Comparison of ENCODE assay signal across 1 cellular context in the genomic region with DNA sequence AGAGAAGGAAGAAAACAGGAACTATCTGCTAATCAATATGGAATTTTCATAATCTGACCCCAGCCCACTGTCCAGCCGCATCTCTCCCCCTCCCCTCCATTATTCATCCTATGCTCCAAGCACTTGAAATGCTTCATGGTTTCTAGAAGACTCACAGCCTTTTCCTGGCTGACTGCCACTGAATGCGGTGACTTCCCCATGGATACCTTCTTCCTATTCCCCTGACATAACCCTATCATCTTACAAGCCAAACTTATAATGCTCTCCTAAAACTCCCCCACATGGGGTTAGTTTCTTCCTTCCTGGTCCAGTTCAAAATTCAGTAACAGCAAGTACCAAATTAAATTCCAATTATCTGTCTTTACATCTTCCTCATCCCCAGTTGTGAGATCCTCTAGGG.
TF ChIP-seq lines count a peak whose summit lies in the region.

No MANE protein-coding gene starts in this region.

TF ChIP-seq in IMR-90, 13 proteins besides CTCF, POLR2A, EP300 and RAD21:
- TF ChIP-seq MAZ (IDR thresholded peaks at IDR 0.05; ENCODE audit: borderline replicate concordance, low read depth, low read length) = no peak
- no peak for TF ChIP-seq BHLHE40 (IDR thresholded peaks at IDR 0.05; ENCODE audit: low read depth, low read length)
- TF ChIP-seq NFE2L2 (IDR thresholded peaks at IDR 0.05; ENCODE audit: low read depth, low read length) = no peak
- no peak for TF ChIP-seq SMC3 (IDR thresholded peaks at IDR 0.05; ENCODE audit: low read depth, low read length)
- TF ChIP-seq MAFK (IDR thresholded peaks at IDR 0.05; ENCODE audit: low read depth, low read length) = no peak
- TF ChIP-seq MXI1 (IDR thresholded peaks at IDR 0.05; ENCODE audit: borderline replicate concordance, low read depth, low read length) = no peak
- no peak for TF ChIP-seq FOS (IDR thresholded peaks at IDR 0.05; ENCODE audit: low read depth, low read length)
- TF ChIP-seq, protein P1, sequence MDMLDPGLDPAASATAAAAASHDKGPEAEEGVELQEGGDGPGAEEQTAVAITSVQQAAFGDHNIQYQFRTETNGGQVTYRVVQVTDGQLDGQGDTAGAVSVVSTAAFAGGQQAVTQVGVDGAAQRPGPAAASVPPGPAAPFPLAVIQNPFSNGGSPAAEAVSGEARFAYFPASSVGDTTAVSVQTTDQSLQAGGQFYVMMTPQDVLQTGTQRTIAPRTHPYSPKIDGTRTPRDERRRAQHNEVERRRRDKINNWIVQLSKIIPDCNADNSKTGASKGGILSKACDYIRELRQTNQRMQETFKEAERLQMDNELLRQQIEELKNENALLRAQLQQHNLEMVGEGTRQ (IDR thresholded peaks at IDR 0.05; ENCODE audit: low read depth, low read length) = no peak
- no peak for TF ChIP-seq CHD1 (IDR thresholded peaks at IDR 0.05; ENCODE audit: low read depth, low read length)
- TF ChIP-seq RCOR1 (IDR thresholded peaks at IDR 0.05; ENCODE audit: insufficient replicate concordance, low read length) = no peak
- TF ChIP-seq, protein P2, sequence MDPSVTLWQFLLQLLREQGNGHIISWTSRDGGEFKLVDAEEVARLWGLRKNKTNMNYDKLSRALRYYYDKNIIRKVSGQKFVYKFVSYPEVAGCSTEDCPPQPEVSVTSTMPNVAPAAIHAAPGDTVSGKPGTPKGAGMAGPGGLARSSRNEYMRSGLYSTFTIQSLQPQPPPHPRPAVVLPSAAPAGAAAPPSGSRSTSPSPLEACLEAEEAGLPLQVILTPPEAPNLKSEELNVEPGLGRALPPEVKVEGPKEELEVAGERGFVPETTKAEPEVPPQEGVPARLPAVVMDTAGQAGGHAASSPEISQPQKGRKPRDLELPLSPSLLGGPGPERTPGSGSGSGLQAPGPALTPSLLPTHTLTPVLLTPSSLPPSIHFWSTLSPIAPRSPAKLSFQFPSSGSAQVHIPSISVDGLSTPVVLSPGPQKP (IDR thresholded peaks at IDR 0.05; ENCODE audit: borderline replicate concordance, low read depth, low read length) = no peak
- TF ChIP-seq CEBPB (IDR thresholded peaks at IDR 0.05; ENCODE audit: low read depth, low read length) = no peak
- no peak for TF ChIP-seq RFX5 (IDR thresholded peaks at IDR 0.05; ENCODE audit: low read depth, low read length)
